In the genomic region with DNA sequence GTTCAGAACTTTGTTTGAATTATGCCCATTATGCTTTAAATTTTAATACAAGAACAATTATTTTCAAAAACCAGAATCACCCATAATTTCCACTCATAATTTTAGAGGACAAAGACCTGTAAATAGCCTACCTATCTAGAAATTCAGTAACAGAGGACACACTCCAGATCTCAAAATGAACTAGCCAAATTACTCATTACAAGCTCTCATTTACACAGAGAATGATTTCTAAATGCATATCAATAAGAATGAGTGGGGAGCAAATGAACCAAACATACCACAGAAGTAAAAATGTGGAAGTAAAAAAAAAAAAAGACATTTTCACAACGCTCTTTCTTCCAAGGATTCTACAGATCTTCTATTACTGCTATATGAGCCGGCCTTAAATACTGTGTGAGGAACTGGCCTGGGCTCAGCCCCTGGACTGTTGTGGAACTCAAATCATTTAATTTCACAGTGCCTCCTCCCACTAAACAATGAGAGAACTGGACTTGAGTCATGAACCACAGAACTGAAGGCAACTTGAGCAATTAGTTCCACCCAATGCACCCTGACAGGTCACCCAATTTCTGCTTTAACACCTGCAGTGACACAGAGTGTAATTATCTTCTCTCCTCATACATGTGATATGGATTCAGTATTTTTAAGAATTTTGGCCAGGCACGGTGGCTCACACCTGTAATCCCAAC, we compare ENCODE assay signal across 8 cellular contexts. TPM values are rescaled to one million over a fixed set of nuclear protein-coding genes. Genes with fewer than 3 reads are reported as not detected.
A peak's percentile ranks its signal among the peaks of the same experiment; 100 is the strongest.
DNase-seq lines count a peak whose midpoint lies in the region; ATAC-seq and TF ChIP-seq lines count a peak whose summit lies in the region.
"Had no signal": no experiment of that assay in that cellular context is flagged by ENCODE, and none has a peak within 500 bp of the region (broad histone marks: within the 10 kb centered on the region; RNA-seq: fewer than 3 reads in every experiment).

No MANE protein-coding gene starts in this region.

- no peak overlapping the region for H3K4me2 ChIP-seq in Loucy (ENCODE audit: low read depth, low read length, poor library complexity, severe bottlenecking)

- peak overlapping the region in 5 of 6 donors; percentile 60 to 93 (median 76) for H3K27ac Mint-ChIP-seq in naive B cell

- peak; percentile 44 for DNase-seq in GM12865 (ENCODE audit: low read depth)
- peak; percentile 86 for DNase-seq in astrocyte of the cerebellum (ENCODE audit: low read depth)
- DNase-seq in naive B cell: no peak
- DNase-seq in Ammon's horn (ENCODE audit: low spot score): no peak
- DNase-seq in iPS-NIHi11 (ENCODE audit: low spot score): no peak
- DNase-seq: RPMI8226 had no signal

- H3K9ac ChIP-seq in Loucy (ENCODE audit: low read depth, low read length, poor library complexity, severe bottlenecking): peak overlapping the region; percentile 25

- H3K27me3 Mint-ChIP-seq in naive B cell: no peaks in the 10 kb centered on the region

- no peaks in the 10 kb centered on the region for H3K27me3 ChIP-seq in Loucy (ENCODE audit: insufficient read depth, low read length, poor library complexity, severe bottlenecking)

- no peaks in the 10 kb centered on the region for H3K36me3 ChIP-seq in Loucy (ENCODE audit: insufficient read depth, low read length)

- TF ChIP-seq CTCF in GM12865 (IDR thresholded peaks at IDR 0.05; ENCODE audit: insufficient read depth, low read depth, low read length, missing control alignments) (no peak), Loucy (conservative IDR thresholded peaks at IDR 0.05; ENCODE audit: low read length) (no peak), astrocyte of the cerebellum (IDR thresholded peaks at IDR 0.05; ENCODE audit: low read depth, low read length, missing control alignments) (no peak)

- H3K9me2 ChIP-seq in Loucy (replicated peaks; ENCODE audit: low read depth, low read length): no peaks in the 10 kb centered on the region

- no peaks in the 10 kb centered on the region for H3K36me3 Mint-ChIP-seq in naive B cell

- in situ Hi-C loops in astrocyte of the cerebellum (cut with HindIII; ENCODE audit: low sequenced_read_pairs): no loop called here

- H4K20me1 ChIP-seq in Loucy (ENCODE audit: insufficient read depth, low read length, poor library complexity, severe bottlenecking): peaks cover 17% of the 10 kb centered on the region

- peaks cover 13% of the 10 kb centered on the region for H3K4me1 ChIP-seq in Loucy (ENCODE audit: insufficient read depth, low read length, poor library complexity, severe bottlenecking)

- H3K4me3 ChIP-seq in GM12865 (ENCODE audit: low read depth, low read length): no peak overlapping the region
- no peak overlapping the region for H3K4me3 ChIP-seq in Loucy (ENCODE audit: low read length, poor library complexity, severe bottlenecking)
- no peak overlapping the region for H3K4me3 ChIP-seq in astrocyte of the cerebellum (ENCODE audit: low read depth, low read length)

- H3K79me2 ChIP-seq in Loucy (ENCODE audit: insufficient read depth, low read length): peaks cover 86% of the 10 kb centered on the region

- H3F3A ChIP-seq in Loucy (ENCODE audit: low read depth): no peaks in the 10 kb centered on the region

- peak overlapping the region in 1 of 8 donors; percentile 49 for H3K4me3 Mint-ChIP-seq in naive B cell

- peaks cover 38 to 70% (median 45%) of the 10 kb centered on the region in 3 donors for H3K4me1 Mint-ChIP-seq in naive B cell

- peak in 1 of 2 donors; percentile 28 for ATAC-seq in naive B cell (ENCODE audit: low read depth in 2 of 2)
- no peak for ATAC-seq in GM21786 (IDR thresholded peaks at IDR 0.05; ENCODE audit: unreplicated experiment)

- H2AFZ ChIP-seq in Loucy (ENCODE audit: low read length): no peak overlapping the region

- H3K9me3 Mint-ChIP-seq in naive B cell: no peaks in the 10 kb centered on the region

- H3K9me3 ChIP-seq in Loucy (ENCODE audit: insufficient read depth, low read depth, low read length): no peaks in the 10 kb centered on the region

RNA-seq across cellular contexts. Expression of a gene that starts 8.0 kb away (rescaled TPM):
- 10 to 100 TPM in 4 of 6 donors, 1 to 10 TPM in 2; 4.6 to 24.6 (median 14.2) TPM for polyA plus RNA-seq in naive B cell (ENCODE audit: low read depth in 6 of 6)

RNA-seq across cellular contexts. Expression of a gene that starts 50.8 kb away (rescaled TPM):
- polyA plus RNA-seq in naive B cell (ENCODE audit: low read depth in 6 of 6): not detected

Comparison
In these comparisons a context has a peak if more than half of its experiments do, and no peak if none do; other contexts are left out.
1. DNase-seq: peak in GM12865 (single experiment) and astrocyte of the cerebellum (single experiment); none in naive B cell (single experiment), Ammon's horn (single experiment) and iPS-NIHi11 (single experiment).